27 cellular contexts compared by ENCODE assay signal in genomic region chr2:106642679-106643078, GRCh38.
DNase-seq lines count a peak whose midpoint lies in the region; ATAC-seq and TF ChIP-seq lines count a peak whose summit lies in the region.
"Had no signal": no experiment of that assay in that cellular context is flagged by ENCODE, and none has a peak within 500 bp of the region (broad histone marks: within the 10 kb centered on the region; RNA-seq: fewer than 3 reads in every experiment).

No MANE protein-coding gene starts in this region.

- H3K9me3 ChIP-seq in SK-N-SH (no peaks in the 10 kb centered on the region), adipocyte (ENCODE audit: control insufficient read depth, low read length) (no peaks in the 10 kb centered on the region), right lobe of liver (no peaks in the 10 kb centered on the region), smooth muscle cell (replicated peaks; ENCODE audit: low read depth) (no peaks in the 10 kb centered on the region), T-helper 17 cell (ENCODE audit: control insufficient read depth, low read length, poor library complexity, severe bottlenecking) (no peaks in the 10 kb centered on the region)
- H3K9me3 ChIP-seq: heart right ventricle, tibial nerve had no signal

- no peak for TF ChIP-seq RAD21 in SK-N-SH (IDR thresholded peaks at IDR 0.05; ENCODE audit: low read length)

- no peak overlapping the region for H3K4me3 ChIP-seq in SK-N-SH (ENCODE audit: low read depth in 2 of 2, low read length in 1 of 2)
- H3K4me3 ChIP-seq in adipocyte (ENCODE audit: low read length): no peak overlapping the region
- H3K4me3 ChIP-seq in right lobe of liver: no peak overlapping the region
- H3K4me3 ChIP-seq in smooth muscle cell: no peak overlapping the region
- H3K4me3 ChIP-seq: heart right ventricle, tibial nerve had no signal

- H2AFZ ChIP-seq in SK-N-SH (ENCODE audit: low read depth) (no peak overlapping the region), smooth muscle cell (ENCODE audit: low read depth) (peak overlapping the region; percentile 52)

- no peaks in the 10 kb centered on the region for H3K79me2 ChIP-seq in SK-N-SH (ENCODE audit: insufficient read depth)
- no peaks in the 10 kb centered on the region for H3K79me2 ChIP-seq in smooth muscle cell (ENCODE audit: low read depth)

- CTCF ChIA-PET in SK-N-SH (lab: Yijun Ruan, JAX): interaction anchor here (0.6 to 1.9 kb wide), 4 partner anchors 17 to 1539 kb away, joined by 3 to 4 read pairs (median 3); no protein-coding TSS in a partner anchor

- H3K36me3 Mint-ChIP-seq in T-helper 17 cell (ENCODE audit: low read depth): no peaks in the 10 kb centered on the region
- H3K36me3 Mint-ChIP-seq: IgD-negative memory B cell; memory B cell; naive thymus-derived CD8-positive, alpha-beta T cell had no signal

- H3K9ac ChIP-seq in SK-N-SH (no peak overlapping the region), adipocyte (ENCODE audit: low read length) (no peak overlapping the region), smooth muscle cell (ENCODE audit: low read depth) (no peak overlapping the region)

- H4K20me1 ChIP-seq in SK-N-SH (ENCODE audit: insufficient read depth) (no peaks in the 10 kb centered on the region), smooth muscle cell (ENCODE audit: low read depth) (no peaks in the 10 kb centered on the region)

- H3K4me2 ChIP-seq in SK-N-SH (no peak overlapping the region), smooth muscle cell (peak overlapping the region; percentile 35)

- peaks cover 31% of the 10 kb centered on the region for H3K27me3 Mint-ChIP-seq in T-helper 17 cell
- H3K27me3 Mint-ChIP-seq: activated CD4-positive, alpha-beta T cell treated with anti-CD3 and anti-CD28 coated beads, Interleukin-2, amount 10 ng/mL, durations not matched to agents 7 days and 5 days; activated naive CD8-positive, alpha-beta T cell treated with anti-CD3 and anti-CD28 coated beads, Interleukin-2, amount 50 U/mL, for 24 hours; CD4-positive, alpha-beta T cell; IgD-negative memory B cell; memory B cell had no signal

- H3K9me2 ChIP-seq in SK-N-SH: no peaks in the 10 kb centered on the region

- H3K27me3 ChIP-seq in SK-N-SH (ENCODE audit: insufficient read depth) (no peaks in the 10 kb centered on the region), adipocyte (replicated peaks; ENCODE audit: control insufficient read depth, insufficient read depth, low read length) (no peaks in the 10 kb centered on the region), right lobe of liver (no peaks in the 10 kb centered on the region), smooth muscle cell (ENCODE audit: low read depth) (no peaks in the 10 kb centered on the region)
- H3K27me3 ChIP-seq: heart right ventricle, tibial nerve had no signal

- H3K27ac Mint-ChIP-seq in T-helper 17 cell: no peak overlapping the region
- H3K27ac Mint-ChIP-seq: activated CD4-positive, alpha-beta T cell treated with anti-CD3 and anti-CD28 coated beads, Interleukin-2, amount 10 ng/mL, durations not matched to agents 7 days and 5 days; activated naive CD8-positive, alpha-beta T cell treated with anti-CD3 and anti-CD28 coated beads, Interleukin-2, amount 50 U/mL, for 24 hours; CD4-positive, alpha-beta T cell; IgD-negative memory B cell; memory B cell; naive thymus-derived CD8-positive, alpha-beta T cell had no signal

- ATAC-seq in SK-N-SH treated with all-trans-retinoic acid at 6 μM for 48 hours: peak; percentile 76
- peak; percentile 17 to 60 (median 48) for ATAC-seq in right lobe of liver
- ATAC-seq in T-helper 17 cell: no peak
- ATAC-seq: activated naive CD8-positive, alpha-beta T cell treated with anti-CD3 and anti-CD28 coated beads, Interleukin-2, amount 50 U/mL, for 24 hours; activated T-cell treated with anti-CD3 and anti-CD28 coated beads, Interleukin-2, amount 50 U/mL, for 4 hours; heart right ventricle; naive thymus-derived CD8-positive, alpha-beta T cell; PC-3; Right ventricle myocardium inferior had no signal

- POLR2A ChIA-PET in SK-N-SH (lab: Yijun Ruan, JAX): no interaction called here

- no peak for TF ChIP-seq POLR2A in right lobe of liver (IDR thresholded peaks at IDR 0.05)

- intact Hi-C loops in right lobe of liver (cut with DNase I): no loop called here

- no peaks in the 10 kb centered on the region for H3F3A ChIP-seq in SK-N-SH (replicated peaks; ENCODE audit: insufficient read depth)
- no peaks in the 10 kb centered on the region for H3F3A ChIP-seq in smooth muscle cell (ENCODE audit: low read depth)

- TF ChIP-seq EP300 in SK-N-SH (IDR thresholded peaks at IDR 0.05; ENCODE audit: borderline replicate concordance in 1 of 2, low read depth in 1 of 2, low read length in 1 of 2): no peak

- TF ChIP-seq CTCF in SK-N-SH (IDR thresholded peaks at IDR 0.05) (no peak), right lobe of liver (IDR thresholded peaks at IDR 0.05) (no peak), smooth muscle cell (IDR thresholded peaks at IDR 0.05; ENCODE audit: borderline replicate concordance, insufficient read depth, poor library complexity, severe bottlenecking) (no peak)

- no peak overlapping the region; a peak in 1 of 4 replicates for H3K27ac ChIP-seq in SK-N-SH (ENCODE audit: low read depth in 2 of 2, low read length in 1 of 2)
- H3K27ac ChIP-seq in right lobe of liver: no peak overlapping the region
- H3K27ac ChIP-seq in smooth muscle cell (ENCODE audit: low read depth): peak overlapping the region; percentile 56
- H3K27ac ChIP-seq: heart right ventricle, tibial nerve had no signal

- peaks cover 5% of the 10 kb centered on the region for H3K4me1 Mint-ChIP-seq in T-helper 17 cell
- H3K4me1 Mint-ChIP-seq: activated CD4-positive, alpha-beta T cell treated with anti-CD3 and anti-CD28 coated beads, Interleukin-2, amount 10 ng/mL, durations not matched to agents 7 days and 5 days; activated naive CD8-positive, alpha-beta T cell treated with anti-CD3 and anti-CD28 coated beads, Interleukin-2, amount 50 U/mL, for 24 hours; IgD-negative memory B cell; memory B cell; naive thymus-derived CD8-positive, alpha-beta T cell had no signal

- DNase-seq in SK-N-SH (no peak), adipocyte (ENCODE audit: low read depth) (peak; percentile 32), right lobe of liver (no peak), smooth muscle cell (lab: John Stamatoyannopoulos, UW; ENCODE audit: unreplicated experiment) (no peak), cortex of kidney (lab: John Stamatoyannopoulos, UW) (no peak), T-helper 17 cell (no peak)
- DNase-seq in stimulated activated CD4-positive, alpha-beta T cell treated with anti-CD3 and anti-CD28 coated beads, Interleukin-2, amount 100 ng/mL, for 24 hours: no peak
- DNase-seq: activated CD4-positive, alpha-beta T cell treated with anti-CD3 and anti-CD28 coated beads, Interleukin-2, amount 10 ng/mL, durations not matched to agents 7 days and 5 days; activated naive CD8-positive, alpha-beta T cell treated with anti-CD3 and anti-CD28 coated beads, Interleukin-2, amount 50 U/mL, for 24 hours; activated T-cell treated with anti-CD3 and anti-CD28 coated beads, Interleukin-2, amount 50 U/mL, for 4 hours; AML-193; CD4-positive, alpha-beta T cell; foreskin fibroblast; heart right ventricle; naive thymus-derived CD8-positive, alpha-beta T cell; NCI-H1092; NCI-H1930; NCI-H446; NK-92 treated with Interleukin-12 subunit alpha and Interleukin-12 subunit beta, amount 100 ng/mL, for 24 hours; PC-3; small intestine; T1000 had no signal

- H3K36me3 ChIP-seq in SK-N-SH (replicated peaks in 1 of 2; ENCODE audit: control insufficient read depth in 1 of 2, insufficient read depth in 2 of 2, low read length in 1 of 2) (no peaks in the 10 kb centered on the region), adipocyte (ENCODE audit: control insufficient read depth, insufficient read depth, low read length, severe bottlenecking) (no peaks in the 10 kb centered on the region), right lobe of liver (no peaks in the 10 kb centered on the region), smooth muscle cell (ENCODE audit: low read depth) (no peaks in the 10 kb centered on the region)
- H3K36me3 ChIP-seq: heart right ventricle, tibial nerve had no signal

- H3K4me3 Mint-ChIP-seq in T-helper 17 cell: no peak overlapping the region
- H3K4me3 Mint-ChIP-seq: activated CD4-positive, alpha-beta T cell treated with anti-CD3 and anti-CD28 coated beads, Interleukin-2, amount 10 ng/mL, durations not matched to agents 7 days and 5 days; activated naive CD8-positive, alpha-beta T cell treated with anti-CD3 and anti-CD28 coated beads, Interleukin-2, amount 50 U/mL, for 24 hours; activated T-cell treated with anti-CD3 and anti-CD28 coated beads, Interleukin-2, amount 50 U/mL, for 4 hours; CD4-positive, alpha-beta T cell; IgD-negative memory B cell; memory B cell; naive thymus-derived CD8-positive, alpha-beta T cell had no signal

- H3K4me1 ChIP-seq in SK-N-SH (ENCODE audit: control insufficient read depth in 1 of 2, insufficient read depth in 2 of 2, low read depth in 1 of 2, low read length in 1 of 2): peaks cover 0 to 5% of the 10 kb centered on the region in 2 experiments; a peak in 2 of 4 replicates
- no peaks in the 10 kb centered on the region for H3K4me1 ChIP-seq in adipocyte (ENCODE audit: control insufficient read depth, insufficient read depth, low read length)
- no peaks in the 10 kb centered on the region for H3K4me1 ChIP-seq in right lobe of liver
- peaks cover 7% of the 10 kb centered on the region for H3K4me1 ChIP-seq in smooth muscle cell (ENCODE audit: low read depth)
- H3K4me1 ChIP-seq: heart right ventricle, tibial nerve had no signal

TF ChIP-seq in SK-N-SH treated with all-trans-retinoic acid at 6 μM for 48 hours, 23 proteins besides CTCF, POLR2A, EP300 and RAD21:
- TF ChIP-seq ISL1 (CRISPR knock-in tag; IDR thresholded peaks at IDR 0.05) (peak; percentile 61), OSR1 (CRISPR knock-in tag; IDR thresholded peaks at IDR 0.05) (no peak), TOX (CRISPR knock-in tag; IDR thresholded peaks at IDR 0.05; ENCODE audit: borderline replicate concordance) (peak; percentile 30; the same call in 1 of the 2 replicates), ZFP3 (CRISPR knock-in tag; IDR thresholded peaks at IDR 0.05) (no peak), BACH2 (CRISPR knock-in tag; IDR thresholded peaks at IDR 0.05; ENCODE audit: borderline replicate concordance) (no peak)

TF ChIP-seq in SK-N-SH, 30 proteins besides CTCF, POLR2A, EP300 and RAD21 (continues in another document):
- TF ChIP-seq RCOR1 (IDR thresholded peaks at IDR 0.05; ENCODE audit: low read length): no peak
- no peak for TF ChIP-seq TCF12 (IDR thresholded peaks at IDR 0.05)
